8 cellular contexts compared by ENCODE assay signal in genomic region chr4:2792711-2793577, GRCh38. TPM values are rescaled to one million over a fixed set of nuclear protein-coding genes. Genes with fewer than 3 reads are reported as not detected.
DNase-seq lines count a peak whose midpoint lies in the region; ATAC-seq and TF ChIP-seq lines count a peak whose summit lies in the region.

TSS of gene SH3BP2 (plus strand) at chr4:2793085. CDS start at chr4:2820618, 27,533 bp downstream.

- no peaks in the 10 kb centered on the region for H3K36me3 Mint-ChIP-seq in activated naive CD4-positive, alpha-beta T cell treated with anti-CD3 and anti-CD28 coated beads, Interleukin-2, amount 10 ng/mL, durations not matched to agents 7 days and 5 days

- no peaks in the 10 kb centered on the region for H3K9me3 ChIP-seq in neuron (ENCODE audit: low read length)

- 7% methylated on average over 103 of the region's 103 CpGs for WGBS in urinary bladder

- H3K4me1 ChIP-seq in neuron (ENCODE audit: insufficient read depth, low read length), result peaks cover 22% of the 10 kb centered on the region
- H3K4me1 ChIP-seq in urinary bladder (ENCODE audit: insufficient read depth), result peaks cover 1% of the 10 kb centered on the region

- H3K27ac Mint-ChIP-seq in activated naive CD4-positive, alpha-beta T cell treated with anti-CD3 and anti-CD28 coated beads, Interleukin-2, amount 10 ng/mL, durations not matched to agents 7 days and 5 days, result no peak within 1 kb of the TSS

- H2AFZ ChIP-seq in neuron (ENCODE audit: low read depth, low read length), result no peak within 1 kb of the TSS

- H3K27ac ChIP-seq in urinary bladder (ENCODE audit: low read depth), result no peak within 1 kb of the TSS

- peak within 1 kb of the TSS; percentile 84 for H3K4me3 Mint-ChIP-seq in activated naive CD4-positive, alpha-beta T cell treated with anti-CD3 and anti-CD28 coated beads, Interleukin-2, amount 10 ng/mL, durations not matched to agents 7 days and 5 days

- H3K4me1 Mint-ChIP-seq in activated naive CD4-positive, alpha-beta T cell treated with anti-CD3 and anti-CD28 coated beads, Interleukin-2, amount 10 ng/mL, durations not matched to agents 7 days and 5 days, result peaks cover 58% of the 10 kb centered on the region

- TF ChIP-seq CTCF in AG10803 (conservative IDR thresholded peaks at IDR 0.05; ENCODE audit: low read length), result no peak

- H3K36me3 ChIP-seq in neuron (ENCODE audit: insufficient read depth, low read length), result no peaks in the 10 kb centered on the region
- no peaks in the 10 kb centered on the region for H3K36me3 ChIP-seq in urinary bladder (ENCODE audit: insufficient read depth)

- peaks cover 44% of the 10 kb centered on the region for H3K27me3 Mint-ChIP-seq in activated naive CD4-positive, alpha-beta T cell treated with anti-CD3 and anti-CD28 coated beads, Interleukin-2, amount 10 ng/mL, durations not matched to agents 7 days and 5 days

- DNase-seq in AG10803 (ENCODE audit: low read depth) (peak; percentile 66), OCI-M1 (lab: John Stamatoyannopoulos, UW) (peak; percentile 74), germinal center (ENCODE audit: low spot score) (peak; percentile 71), retina (no peak)
- DNase-seq in activated naive CD4-positive, alpha-beta T cell treated with anti-CD3 and anti-CD28 coated beads, Interleukin-2, amount 10 ng/mL, durations not matched to agents 7 days and 5 days, result peak; percentile 75

- CTCF ChIA-PET in activated naive CD4-positive, alpha-beta T cell treated with anti-CD3 and anti-CD28 coated beads, Interleukin-2, amount 10 ng/mL, durations not matched to agents 7 days and 5 days (lab: Charles Lee), result no interaction called here

- H3K4me3 ChIP-seq in AG10803 (ENCODE audit: low read length) (peak within 1 kb of the TSS; percentile 72), neuron (ENCODE audit: low read length) (peak within 1 kb of the TSS; percentile 27), urinary bladder (ENCODE audit: low read depth, low read length) (peak within 1 kb of the TSS; percentile 60)

- peaks cover 15% of the 10 kb centered on the region for H3K27me3 ChIP-seq in neuron (ENCODE audit: insufficient read depth, low read length)

- H3K9me3 Mint-ChIP-seq in activated naive CD4-positive, alpha-beta T cell treated with anti-CD3 and anti-CD28 coated beads, Interleukin-2, amount 10 ng/mL, durations not matched to agents 7 days and 5 days, result no peaks in the 10 kb centered on the region

- ATAC-seq in GM21576 (IDR thresholded peaks at IDR 0.05; ENCODE audit: unreplicated experiment), result peak; percentile 32

RNA-seq across cellular contexts. Expression of gene SH3BP2, which starts in this region (rescaled TPM):
- total RNA-seq in urinary bladder, result 26.0 TPM
- polyA plus RNA-seq in urinary bladder, result 18.8 TPM
